In the genomic region with DNA sequence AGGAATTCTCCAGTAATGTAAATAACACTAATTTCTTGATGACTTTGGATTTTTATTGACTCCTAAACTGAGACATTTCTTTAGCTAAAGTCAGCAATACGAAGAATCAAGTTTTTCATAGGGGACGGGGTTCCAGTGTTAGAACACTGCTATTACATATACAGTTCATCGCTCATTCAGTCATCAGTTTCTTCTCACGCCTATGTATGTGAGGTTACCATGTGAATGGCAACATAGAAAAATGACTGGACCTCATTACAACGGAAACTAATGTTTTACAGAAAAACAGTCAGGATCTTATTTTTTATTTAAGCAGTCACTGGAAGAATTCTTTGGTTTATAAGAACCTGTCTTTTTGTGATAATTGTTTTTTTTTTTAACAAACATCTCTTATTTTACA, we compare ENCODE assay signal across 17 cellular contexts. TPM values are rescaled to one million over a fixed set of nuclear protein-coding genes. Genes with fewer than 3 reads are reported as not detected.
DNase-seq lines count a peak whose midpoint lies in the region; ATAC-seq and TF ChIP-seq lines count a peak whose summit lies in the region.
"Had no signal": no experiment of that assay in that cellular context is flagged by ENCODE, and none has a peak within 500 bp of the region (broad histone marks: within the 10 kb centered on the region; RNA-seq: fewer than 3 reads in every experiment).

No MANE protein-coding gene starts in this region.

- H3K36me3 ChIP-seq in left ventricle myocardium inferior (peaks cover 22% of the 10 kb centered on the region), fibroblast of lung (ENCODE audit: control insufficient read depth, insufficient read depth, low read length) (no peaks in the 10 kb centered on the region), rectal smooth muscle tissue (ENCODE audit: control insufficient read depth, insufficient read depth, low read length) (no peaks in the 10 kb centered on the region), urinary bladder (ENCODE audit: insufficient read depth) (no peaks in the 10 kb centered on the region)

- 91% methylated on average over 5 of the region's 5 CpGs for WGBS in urinary bladder

- H3K79me2 ChIP-seq in fibroblast of lung (ENCODE audit: control insufficient read depth, insufficient read depth, low read length): no peaks in the 10 kb centered on the region

- intact Hi-C loops in left ventricle myocardium inferior (cut with micrococcal nuclease): no loop called here
- intact Hi-C loops in Right ventricle myocardium superior (cut with DNase I): loop anchor here (5.0 kb wide), 1 partner anchor 52 kb away; no protein-coding TSS in a partner anchor

- H3K9ac ChIP-seq in fibroblast of lung (ENCODE audit: insufficient read depth, low read length) (no peak overlapping the region), rectal smooth muscle tissue (ENCODE audit: low read length) (no peak overlapping the region)

- H3K4me3 ChIP-seq in left ventricle myocardium inferior (no peak overlapping the region), fibroblast of lung (replicated peaks in 1 of 4; ENCODE audit: control extremely low read depth in 1 of 4, insufficient read depth in 1 of 4, low read depth in 3 of 4, low read length in 4 of 4) (no peak overlapping the region), rectal smooth muscle tissue (ENCODE audit: low read length) (no peak overlapping the region), urinary bladder (ENCODE audit: low read depth, low read length) (no peak overlapping the region)
- H3K4me3 ChIP-seq: GM23338, mucosa of descending colon had no signal

- H4K20me1 ChIP-seq in fibroblast of lung (ENCODE audit: control insufficient read depth, extremely low read depth, insufficient read depth, low read length): no peaks in the 10 kb centered on the region

- peaks cover 9% of the 10 kb centered on the region for H3K4me1 ChIP-seq in left ventricle myocardium inferior
- peaks cover 5% of the 10 kb centered on the region for H3K4me1 ChIP-seq in fibroblast of lung (ENCODE audit: control insufficient read depth, extremely low read depth, insufficient read depth, low read length)
- peaks cover 3% of the 10 kb centered on the region for H3K4me1 ChIP-seq in rectal smooth muscle tissue (ENCODE audit: control insufficient read depth, insufficient read depth, low read length)
- H3K4me1 ChIP-seq in urinary bladder (ENCODE audit: insufficient read depth): no peaks in the 10 kb centered on the region

- no peak overlapping the region for H3K4me2 ChIP-seq in fibroblast of lung (ENCODE audit: extremely low read depth, insufficient read depth, low read length)
- H3K4me2 ChIP-seq: GM23338 had no signal

- ATAC-seq in Right ventricle myocardium superior (ENCODE audit: poor library complexity): no peak
- no peak for ATAC-seq in HG02840 (IDR thresholded peaks at IDR 0.05; ENCODE audit: low FRiP score, unreplicated experiment)

- no peak for TF ChIP-seq CTCF in left ventricle myocardium inferior (IDR thresholded peaks at IDR 0.05; ENCODE audit: borderline replicate concordance)
- TF ChIP-seq CTCF in fibroblast of lung (conservative IDR thresholded peaks at IDR 0.05 in 1 of 2, IDR thresholded peaks at IDR 0.05 in 1 of 2; ENCODE audit: low read depth in 1 of 2, low read length in 2 of 2): no peak

- H3K27ac ChIP-seq in left ventricle myocardium inferior (replicated peaks) (peak overlapping the region; percentile 72), fibroblast of lung (ENCODE audit: insufficient read depth, low read length) (peak overlapping the region; percentile 53), rectal smooth muscle tissue (ENCODE audit: low read depth, low read length) (peak overlapping the region; percentile 20), urinary bladder (ENCODE audit: low read depth) (peak overlapping the region; percentile 67)

- H3K9me3 ChIP-seq in left ventricle myocardium inferior (replicated peaks) (no peaks in the 10 kb centered on the region), fibroblast of lung (ENCODE audit: control insufficient read depth, insufficient read depth, low read depth, low read length) (no peaks in the 10 kb centered on the region)
- H3K9me3 ChIP-seq: mucosa of descending colon had no signal

- no peaks in the 10 kb centered on the region for H3K27me3 ChIP-seq in left ventricle myocardium inferior (ENCODE audit: low read depth)
- no peaks in the 10 kb centered on the region for H3K27me3 ChIP-seq in fibroblast of lung (ENCODE audit: control insufficient read depth, insufficient read depth, low read length)
- H3K27me3 ChIP-seq in rectal smooth muscle tissue (ENCODE audit: control insufficient read depth, insufficient read depth, low read length): no peaks in the 10 kb centered on the region

- DNase-seq in left ventricle myocardium inferior (no peak), Right ventricle myocardium superior (no peak), fibroblast of lung (ENCODE audit: low read depth in 2 of 2) (no peak), SIG-M5 treated with dmso at 0.1 percent for 504 hours (lab: John Stamatoyannopoulos, UW; ENCODE audit: unreplicated experiment) (no peak)
- DNase-seq in stimulated activated CD4-positive, alpha-beta T cell treated with anti-CD3 and anti-CD28 coated beads, Interleukin-1b, Interleukin-23, amount 100 ng/mL, for 48 hours: no peak
- DNase-seq: activated CD4-positive, alpha-beta T cell treated with anti-CD3 and anti-CD28 coated beads, Interleukin-2, amount 50 U/mL, for 48 hours; CD8-positive, alpha-beta memory T cell; central memory CD4-positive, alpha-beta T cell; effector memory CD4-positive, alpha-beta T cell; NCI-H187; NCI-H446 treated with DMSO at 0.1 percent for 48 hours; posterior cingulate gyrus had no signal

- no peak overlapping the region for H2AFZ ChIP-seq in fibroblast of lung (ENCODE audit: low read length)
- H2AFZ ChIP-seq: GM23338 had no signal

RNA-seq across cellular contexts. Expression of a gene that starts 56.4 kb away (rescaled TPM):
- total RNA-seq in left ventricle myocardium inferior (15.4 TPM), Right ventricle myocardium superior (14.2 TPM), fibroblast of lung (32.4 and 36.2 TPM in 2 replicates), urinary bladder (71.6 TPM)
- polyA plus RNA-seq in fibroblast of lung (9.2 and 15.4 TPM in 2 replicates), urinary bladder (12.2 TPM)
- 9.8 and 11.7 TPM in 2 replicates for polyA plus RNA-seq in fibroblast of lung (2012)
- polyA minus RNA-seq in fibroblast of lung (ENCODE audit: low replicate concordance): 84.3 and 118 TPM in 2 replicates

Comparison
In these comparisons a context has a peak if more than half of its experiments do, and no peak if none do; other contexts are left out.
1. H3K27ac ChIP-seq: peak in every context shown above with its lines; median percentile 72 in left ventricle myocardium inferior; 67 in urinary bladder; 53 in fibroblast of lung; 20 in rectal smooth muscle tissue.